30 cellular contexts compared by ENCODE assay signal in the genomic region with DNA sequence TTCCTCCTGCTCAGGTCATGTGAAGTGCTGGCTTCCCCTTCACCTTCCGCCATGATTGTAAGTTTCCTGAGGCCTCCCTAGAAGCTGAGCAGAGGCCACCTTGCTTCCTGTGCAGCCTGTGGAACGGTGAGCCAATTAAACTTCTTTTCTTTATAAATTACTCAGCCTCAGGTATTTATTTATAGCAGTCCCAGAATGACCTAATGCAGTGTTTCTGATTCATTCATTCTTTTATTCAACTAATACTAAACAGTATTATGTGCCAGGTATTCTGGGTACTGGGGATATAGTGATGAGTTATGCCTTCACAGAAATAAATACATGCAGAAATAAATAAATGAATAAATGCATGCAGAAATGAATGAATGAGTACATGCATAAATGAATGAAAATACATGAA.
"Had no signal": no experiment of that assay in that cellular context is flagged by ENCODE, and none has a peak within 500 bp of the region (broad histone marks: within the 10 kb centered on the region; RNA-seq: fewer than 3 reads in every experiment).

No MANE protein-coding gene starts in this region.

- H3K9me3 ChIP-seq: adrenal gland, body of pancreas, colonic mucosa, gastrocnemius medialis, heart left ventricle had no signal

- H3K36me3 ChIP-seq: adrenal gland, cardiac muscle cell, colonic mucosa, gastrocnemius medialis, heart left ventricle, WERI-Rb-1 had no signal

- H3K4me3 ChIP-seq: adrenal gland, body of pancreas, cardiac muscle cell, colonic mucosa, gastrocnemius medialis, heart left ventricle had no signal

- ATAC-seq: activated CD8-positive, alpha-beta T cell treated with anti-CD3 and anti-CD28 coated beads for 36 hours; activated naive CD8-positive, alpha-beta T cell treated with anti-CD3 and anti-CD28 coated beads, Interleukin-2, amount 50 U/mL, for 24 hours; activated T-cell treated with anti-CD3 and anti-CD28 coated beads, Interleukin-2, amount 50 U/mL, for 4 hours; body of pancreas; esophagus mucosa; gastrocnemius medialis; heart left ventricle; T-helper 17 cell had no signal

- H3K27ac ChIP-seq: adrenal gland, body of pancreas, cardiac muscle cell, colonic mucosa, gastrocnemius medialis, heart left ventricle, WERI-Rb-1 had no signal

- FAIRE-seq: endometrium, endothelial cell of umbilical vein had no signal

- H3K27me3 ChIP-seq: adrenal gland, body of pancreas, cardiac muscle cell, colonic mucosa had no signal

- DNase-seq: activated B cell treated with CpG ODN at 0.5 μM for 24 hours; activated CD4-positive, alpha-beta T cell treated with anti-CD3 and anti-CD28 coated beads for 48 hours; activated CD4-positive, alpha-beta T cell treated with anti-CD3 and anti-CD28 coated beads, Interleukin-2, amount 50 U/mL, for 1 hour; activated CD4-positive, alpha-beta T cell treated with anti-CD3 and anti-CD28 coated beads, Interleukin-2, amount 50 U/mL, for 48 hours; activated CD8-positive, alpha-beta memory T cell treated with anti-CD3 and anti-CD28 coated beads for 24 hours; activated CD8-positive, alpha-beta T cell treated with anti-CD3 and anti-CD28 coated beads for 36 hours; activated effector memory CD4-positive, alpha-beta T cell treated with anti-CD3 and anti-CD28 coated beads, Interleukin-2, amount 50 U/mL, for 16 hours; activated naive CD4-positive, alpha-beta T cell treated with anti-CD3 and anti-CD28 coated beads for 36 hours; activated naive CD8-positive, alpha-beta T cell treated with anti-CD3 and anti-CD28 coated beads for 36 hours; activated naive CD8-positive, alpha-beta T cell treated with anti-CD3 and anti-CD28 coated beads, Interleukin-2, amount 50 U/mL, for 24 hours; activated T-cell treated with anti-CD3 and anti-CD28 coated beads, Interleukin-2, amount 50 U/mL, for 4 hours; adrenal gland; amygdala; aorta; body of pancreas; central memory CD4-positive, alpha-beta T cell; cerebellar nuclear complex; colonic mucosa; effector CD8-positive, alpha-beta T cell; foreskin fibroblast; gastrocnemius medialis; glutamatergic neuron; heart left ventricle; T-helper 17 cell; T1000; WERI-Rb-1 had no signal

- H3K4me1 ChIP-seq: adrenal gland, body of pancreas, colonic mucosa, gastrocnemius medialis had no signal
